Comparison of ENCODE assay signal across 8 cellular contexts in the genomic region with DNA sequence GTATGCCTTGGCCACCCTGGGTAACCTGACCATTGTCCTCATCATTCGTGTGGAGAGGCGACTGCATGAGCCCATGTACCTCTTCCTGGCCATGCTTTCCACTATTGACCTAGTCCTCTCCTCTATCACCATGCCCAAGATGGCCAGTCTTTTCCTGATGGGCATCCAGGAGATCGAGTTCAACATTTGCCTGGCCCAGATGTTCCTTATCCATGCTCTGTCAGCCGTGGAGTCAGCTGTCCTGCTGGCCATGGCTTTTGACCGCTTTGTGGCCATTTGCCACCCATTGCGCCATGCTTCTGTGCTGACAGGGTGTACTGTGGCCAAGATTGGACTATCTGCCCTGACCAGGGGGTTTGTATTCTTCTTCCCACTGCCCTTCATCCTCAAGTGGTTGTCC. TPM values are rescaled to one million over a fixed set of nuclear protein-coding genes. Genes with fewer than 3 reads are reported as not detected.
"Had no signal": no experiment of that assay in that cellular context is flagged by ENCODE, and none has a peak within 500 bp of the region (broad histone marks: within the 10 kb centered on the region; RNA-seq: fewer than 3 reads in every experiment).

No MANE protein-coding gene starts in this region.

- ATAC-seq: HepG2 had no signal

- FAIRE-seq: HepG2 had no signal

- DNase-seq: IMR-90, KBM-7, KG1 had no signal

- H3K27ac ChIP-seq: HL-60 had no signal

RNA-seq across cellular contexts. Expression of a gene that starts 2.7 kb away (rescaled TPM):
- total RNA-seq: HepG2, HT-29, HT1080, IMR-90 had no signal
- polyA plus RNA-seq: HepG2, IgD-negative memory B cell, IMR-90 had no signal

RNA-seq across cellular contexts. Expression of a gene that starts 3.9 kb away (rescaled TPM):
- total RNA-seq: HepG2, HT1080, IMR-90 had no signal
- polyA plus RNA-seq: HepG2, IgD-negative memory B cell had no signal

RNA-seq across cellular contexts. Expression of a gene that starts 31.9 kb away (rescaled TPM):
- total RNA-seq: HepG2 had no signal
- polyA plus RNA-seq: HepG2 had no signal

RNA-seq across cellular contexts. Expression of a gene that starts 46.1 kb away (rescaled TPM):
- total RNA-seq: HepG2, HT-29, HT1080, IMR-90 had no signal
- polyA plus RNA-seq: HepG2, IgD-negative memory B cell, IMR-90 had no signal

RNA-seq across cellular contexts. Expression of a gene that starts 57.7 kb away (rescaled TPM):
- total RNA-seq: HepG2, HT1080 had no signal
- polyA plus RNA-seq: HepG2, IgD-negative memory B cell had no signal
